Comparison of ENCODE assay signal across 14 cellular contexts in genomic region chr2:236535024-236535423, GRCh38. TPM values are rescaled to one million over a fixed set of nuclear protein-coding genes. Genes with fewer than 3 reads are reported as not detected.
DNase-seq lines count a peak whose midpoint lies in the region; ATAC-seq, FAIRE-seq and TF ChIP-seq lines count a peak whose summit lies in the region.
"Had no signal": no experiment of that assay in that cellular context is flagged by ENCODE, and none has a peak within 500 bp of the region (broad histone marks: within the 10 kb centered on the region; RNA-seq: fewer than 3 reads in every experiment).

No MANE protein-coding gene starts in this region.

- H3K27ac ChIP-seq in epithelial cell of prostate (no peak overlapping the region), small intestine (ENCODE audit: low read depth in 1 of 2, low read length in 1 of 2) (no peak overlapping the region), endodermal cell (ENCODE audit: low read depth, low read length) (no peak overlapping the region)
- H3K27ac ChIP-seq: cardiac muscle cell had no signal

- H3K9ac ChIP-seq in endodermal cell (ENCODE audit: extremely low read depth, low read length, poor library complexity, severe bottlenecking), result no peak overlapping the region

- H3K4me1 Mint-ChIP-seq in T-helper 17 cell, result peaks cover 37% of the 10 kb centered on the region
- peaks cover 39 to 49% of the 10 kb centered on the region in 2 donors for H3K4me1 Mint-ChIP-seq in natural killer cell treated with Interleukin-12 subunit alpha and Interleukin-12 subunit beta and Interleukin-15 and Interleukin-18, amount 100 ng/mL, for 72 hours (ENCODE audit: low read depth in 2 of 2)
- H3K4me1 Mint-ChIP-seq in endodermal cell, result peaks cover 23% of the 10 kb centered on the region

- H3K36me3 Mint-ChIP-seq in T-helper 17 cell (ENCODE audit: low read depth), result peaks cover 4% of the 10 kb centered on the region
- peaks cover 6% of the 10 kb centered on the region for H3K36me3 Mint-ChIP-seq in natural killer cell treated with Interleukin-12 subunit alpha and Interleukin-12 subunit beta and Interleukin-15 and Interleukin-18, amount 100 ng/mL, for 72 hours
- no peaks in the 10 kb centered on the region for H3K36me3 Mint-ChIP-seq in endodermal cell (ENCODE audit: low read depth)

- H3K4me3 ChIP-seq in small intestine (ENCODE audit: low read depth in 1 of 2, low read length in 2 of 2) (no peak overlapping the region), endodermal cell (ENCODE audit: low read length) (no peak overlapping the region)
- H3K4me3 ChIP-seq: cardiac muscle cell had no signal

- H3K4me1 ChIP-seq in small intestine (ENCODE audit: control insufficient read depth in 2 of 2, insufficient read depth in 1 of 2, low read depth in 1 of 2, low read length in 1 of 2) (no peaks in the 10 kb centered on the region), endodermal cell (ENCODE audit: control insufficient read depth, insufficient read depth, low read length) (peaks cover 13% of the 10 kb centered on the region)

- H3K4me3 Mint-ChIP-seq in T-helper 17 cell, result no peak overlapping the region
- no peak overlapping the region for H3K4me3 Mint-ChIP-seq in natural killer cell treated with Interleukin-12 subunit alpha and Interleukin-12 subunit beta and Interleukin-15 and Interleukin-18, amount 100 ng/mL, for 72 hours
- no peak overlapping the region for H3K4me3 Mint-ChIP-seq in endodermal cell
- H3K4me3 Mint-ChIP-seq: B cell had no signal

- H3K9me3 Mint-ChIP-seq in natural killer cell treated with Interleukin-12 subunit alpha and Interleukin-12 subunit beta and Interleukin-15 and Interleukin-18, amount 100 ng/mL, for 72 hours, result no peaks in the 10 kb centered on the region
- H3K9me3 Mint-ChIP-seq in endodermal cell, result no peaks in the 10 kb centered on the region

- 72 to 78% (median 75%) methylated on average over 5 of the region's 5 CpGs for WGBS in small intestine, 3 donors
- 89 to 100% methylated on average over 2 to 5 of the region's 5 CpGs for WGBS in endodermal cell (ENCODE audit: insufficient coverage in 1 of 2, insufficient read length in 1 of 2), 2 experiments

- H3K9me3 ChIP-seq in T-helper 17 cell (ENCODE audit: control insufficient read depth, low read length, poor library complexity, severe bottlenecking) (no peaks in the 10 kb centered on the region), small intestine (ENCODE audit: control insufficient read depth, low read depth) (no peaks in the 10 kb centered on the region), endodermal cell (ENCODE audit: control insufficient read depth, low read length) (no peaks in the 10 kb centered on the region)

- TF ChIP-seq CTCF in endodermal cell (conservative IDR thresholded peaks at IDR 0.05), result no peak

- DNase-seq in GM12891 (ENCODE audit: insufficient read length, low spot score), result no peak
- no peak for DNase-seq in T-helper 17 cell
- peak; percentile 24 for DNase-seq in epithelial cell of prostate (ENCODE audit: low read depth, low spot score)
- DNase-seq in natural killer cell treated with Interleukin-12 subunit alpha and Interleukin-12 subunit beta and Interleukin-15 and Interleukin-18, amount 100 ng/mL, for 72 hours (ENCODE audit: low spot score), result no peak
- DNase-seq in GM12892 (ENCODE audit: insufficient read length), result no peak
- no peak for DNase-seq in small intestine
- no peak for DNase-seq in activated CD8-positive, alpha-beta memory T cell treated with anti-CD3 and anti-CD28 coated beads for 24 hours
- DNase-seq in endodermal cell, result no peak
- DNase-seq: activated CD4-positive, alpha-beta T cell treated with anti-CD3 and anti-CD28 coated beads for 4 hours; activated T-cell treated with anti-CD3 and anti-CD28 coated beads, Interleukin-2, amount 50 U/mL, for 48 hours had no signal

- FAIRE-seq in GM12891 (lab: Jason Lieb, UNC), result peak; percentile 23
- no peak for FAIRE-seq in GM12892 (lab: Jason Lieb, UNC)
- FAIRE-seq in small intestine (lab: Jason Lieb, UNC), result no peak

- H3K27me3 ChIP-seq in small intestine (ENCODE audit: control insufficient read depth in 2 of 2, insufficient read depth in 2 of 2, low read length in 2 of 2) (no peaks in the 10 kb centered on the region), endodermal cell (ENCODE audit: control insufficient read depth, insufficient read depth, low read length, poor library complexity, severe bottlenecking) (no peaks in the 10 kb centered on the region)
- H3K27me3 ChIP-seq: cardiac muscle cell had no signal

- H3K27me3 Mint-ChIP-seq in T-helper 17 cell (peaks cover 5% of the 10 kb centered on the region), endodermal cell (ENCODE audit: insufficient read depth) (peaks cover 14% of the 10 kb centered on the region)
- H3K27me3 Mint-ChIP-seq in natural killer cell treated with Interleukin-12 subunit alpha and Interleukin-12 subunit beta and Interleukin-15 and Interleukin-18, amount 100 ng/mL, for 72 hours, result no peaks in the 10 kb centered on the region
- H3K27me3 Mint-ChIP-seq: B cell had no signal

- H3K36me3 ChIP-seq in small intestine (ENCODE audit: control insufficient read depth in 2 of 2, insufficient read depth in 2 of 2, low read length in 2 of 2) (no peaks in the 10 kb centered on the region), endodermal cell (ENCODE audit: control insufficient read depth, insufficient read depth, low read length) (no peaks in the 10 kb centered on the region)
- H3K36me3 ChIP-seq: cardiac muscle cell had no signal

- ATAC-seq in T-helper 17 cell, result no peak
- ATAC-seq in natural killer cell treated with Interleukin-12 subunit alpha and Interleukin-12 subunit beta and Interleukin-15 and Interleukin-18, amount 100 ng/mL, for 72 hours, result no peak
- ATAC-seq: HCT116, right cardiac atrium had no signal

- TF ChIP-seq POLR2A in GM12891 (IDR thresholded peaks at IDR 0.05; ENCODE audit: low read depth, low read length), result no peak
- TF ChIP-seq POLR2A in GM12892 (IDR thresholded peaks at IDR 0.05; ENCODE audit: low read depth, low read length), result no peak

- H3K27ac Mint-ChIP-seq in T-helper 17 cell, result peak overlapping the region; percentile 96
- peak overlapping the region; percentile 82 to 89 for H3K27ac Mint-ChIP-seq in natural killer cell treated with Interleukin-12 subunit alpha and Interleukin-12 subunit beta and Interleukin-15 and Interleukin-18, amount 100 ng/mL, for 72 hours
- no peak overlapping the region for H3K27ac Mint-ChIP-seq in endodermal cell
- H3K27ac Mint-ChIP-seq: B cell had no signal

TF ChIP-seq in GM12891, 5 proteins besides CTCF, POLR2A, EP300 and RAD21:
- TF ChIP-seq POU2F2 (IDR thresholded peaks at IDR 0.05; ENCODE audit: low read depth, low read length), result no peak
- no peak for TF ChIP-seq PAX5 (IDR thresholded peaks at IDR 0.05; ENCODE audit: insufficient read depth, low read length, severe bottlenecking)
- TF ChIP-seq TAF1 (IDR thresholded peaks at IDR 0.05; ENCODE audit: low read depth, low read length), result no peak
- no peak for TF ChIP-seq SPI1 (IDR thresholded peaks at IDR 0.05; ENCODE audit: low read depth, low read length)
- TF ChIP-seq POLR2AphosphoS5 (IDR thresholded peaks at IDR 0.05; ENCODE audit: low read depth, low read length), result no peak

RNA-seq across cellular contexts. Expression of gene ACKR3, which starts 34.6 kb away (rescaled TPM):
- 13.3 TPM for polyA plus RNA-seq in GM12891 (2012; ENCODE audit: low read depth, missing spikeins)
- 1 to 10 TPM; 1.3 to 2.3 TPM for total RNA-seq in T-helper 17 cell
- under 1 TPM in 1 of 2 donors, not detected in 1; 0.33 TPM for total RNA-seq in natural killer cell treated with Interleukin-12 subunit alpha and Interleukin-12 subunit beta and Interleukin-15 and Interleukin-18, amount 100 ng/mL, for 72 hours
- polyA plus RNA-seq in GM12892 (2012; ENCODE audit: missing spikeins), result 8.4 TPM
- polyA plus RNA-seq in small intestine, result 10 to 100 TPM in 1 of 3 donors, 1 to 10 TPM in 2; 3.8 to 44.8 (median 3.8) TPM
- total RNA-seq in endodermal cell, result 100 to 1,000 TPM in 1 of 2 donors, 10 to 100 TPM in 1; 76.9 to 110 TPM
- 53.8 TPM for polyA plus RNA-seq in endodermal cell (2013, experiment 1 of 2)
- 66.2 TPM for polyA plus RNA-seq in endodermal cell (2013, experiment 2 of 2)

Comparison
In these comparisons a context has a peak if more than half of its experiments do, and no peak if none do; other contexts are left out.
1. RNA of gene ACKR3, which starts 34.6 kb away (total RNA-seq): 76.9 to 110 TPM in endodermal cell; 1.3 to 2.3 TPM in T-helper 17 cell and 0.33 TPM in natural killer cell treated with Interleukin-12 subunit alpha and Interleukin-12 subunit beta and Interleukin-15 and Interleukin-18, amount 100 ng/mL, for 72 hours; every median in the first group is over 10 times any median in the second.